29 cellular contexts compared by ENCODE assay signal in the genomic region with DNA sequence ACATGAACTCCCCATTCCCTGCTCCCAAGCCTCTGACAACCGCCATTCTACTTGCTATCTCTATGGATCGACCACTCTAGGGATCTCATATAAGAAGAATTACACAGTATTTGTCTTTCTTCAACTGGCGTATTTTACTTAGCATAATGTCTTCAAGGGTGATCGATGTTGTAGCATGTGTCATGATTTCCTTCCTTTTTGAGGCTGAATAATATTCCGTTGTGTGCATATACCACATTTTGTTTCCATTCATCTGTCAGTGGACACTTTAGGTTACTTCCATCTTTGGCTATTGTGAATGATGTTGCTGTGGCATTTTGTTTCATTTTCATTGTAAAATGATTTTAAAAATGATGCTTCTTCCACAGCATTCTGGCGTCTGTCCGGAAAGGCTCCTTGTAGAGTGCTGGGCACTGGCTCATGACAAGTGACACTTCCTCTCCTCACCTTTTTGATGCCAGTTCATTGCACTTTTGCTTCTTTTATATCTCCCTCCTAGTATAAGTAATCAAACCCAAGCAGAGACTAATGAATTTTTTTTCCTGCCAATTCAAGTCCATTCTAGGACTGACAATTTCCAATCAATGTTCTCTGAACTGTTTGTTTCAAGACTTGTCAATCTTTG.
"Had no signal": no experiment of that assay in that cellular context is flagged by ENCODE, and none has a peak within 500 bp of the region (broad histone marks: within the 10 kb centered on the region; RNA-seq: fewer than 3 reads in every experiment).

No MANE protein-coding gene starts in this region.

- H3K27ac Mint-ChIP-seq: activated CD4-positive, alpha-beta memory T cell treated with anti-CD3 and anti-CD28 coated beads for 36 hours; activated CD4-positive, alpha-beta T cell treated with anti-CD3 and anti-CD28 coated beads for 36 hours; activated CD4-positive, alpha-beta T cell treated with anti-CD3 and anti-CD28 coated beads, Interleukin-2, amount 10 ng/mL, durations not matched to agents 7 days and 5 days; activated naive CD4-positive, alpha-beta T cell treated with anti-CD3 and anti-CD28 coated beads for 36 hours; activated naive CD4-positive, alpha-beta T cell treated with anti-CD3 and anti-CD28 coated beads, Interleukin-2, amount 50 U/mL, for 72 hours; activated T-helper 1 cell treated with anti-CD3 and anti-CD28 coated beads, Interleukin-12 subunit alpha, Interleukin-12 subunit beta, Interleukin-2, Interleukin-4 antibody, amounts not matched to agents 30 ng/mL and 10 ng/mL and 1 ng/mL, durations not matched to agents 14 hours and 24 hours and 36 hours; T-cell had no signal

- H3K4me2 ChIP-seq: KMS-11 had no signal

- H3K4me1 Mint-ChIP-seq: activated CD4-positive, alpha-beta T cell treated with anti-CD3 and anti-CD28 coated beads for 36 hours; activated CD4-positive, alpha-beta T cell treated with anti-CD3 and anti-CD28 coated beads, Interleukin-2, amount 10 ng/mL, durations not matched to agents 7 days and 5 days; T-cell had no signal

- ATAC-seq: activated CD4-positive, alpha-beta T cell treated with anti-CD3 and anti-CD28 coated beads for 36 hours; activated CD4-positive, CD25-positive, alpha-beta regulatory T cell treated with anti-CD3 and anti-CD28 coated beads, Interleukin-2, amount 50 U/mL, for 24 hours; activated naive CD4-positive, alpha-beta T cell treated with anti-CD3 and anti-CD28 coated beads, Interleukin-2, amount 50 U/mL, for 72 hours; activated T-cell treated with anti-CD3 and anti-CD28 coated beads, Interleukin-2, amount 50 U/mL, for 4 hours; body of pancreas; PC-3; T-cell had no signal

- H3K9me3 ChIP-seq: adrenal gland, body of pancreas, breast epithelium, Peyer's patch, SJSA1, SK-N-SH had no signal

- H3K27me3 ChIP-seq: adrenal gland, body of pancreas, breast epithelium, Peyer's patch, SJSA1 had no signal

- H3K4me3 ChIP-seq: adrenal gland, body of pancreas, breast epithelium, Peyer's patch, SJSA1 had no signal

- H3K9ac ChIP-seq: KMS-11, SK-N-SH had no signal

- H3K36me3 ChIP-seq: adrenal gland, breast epithelium, Peyer's patch, SJSA1 had no signal

- H3K36me3 Mint-ChIP-seq: activated CD4-positive, alpha-beta memory T cell treated with anti-CD3 and anti-CD28 coated beads for 36 hours; activated naive CD4-positive, alpha-beta T cell treated with anti-CD3 and anti-CD28 coated beads, Interleukin-2, amount 50 U/mL, for 72 hours; T-cell had no signal

- H3K4me3 Mint-ChIP-seq: activated CD4-positive, alpha-beta memory T cell treated with anti-CD3 and anti-CD28 coated beads for 36 hours; activated CD4-positive, alpha-beta T cell treated with anti-CD3 and anti-CD28 coated beads for 36 hours; activated CD4-positive, alpha-beta T cell treated with anti-CD3 and anti-CD28 coated beads, Interleukin-2, amount 10 ng/mL, durations not matched to agents 7 days and 5 days; activated naive CD4-positive, alpha-beta T cell treated with anti-CD3 and anti-CD28 coated beads for 36 hours; activated T-cell treated with anti-CD3 and anti-CD28 coated beads, Interleukin-2, amount 50 U/mL, for 4 hours; activated T-helper 1 cell treated with anti-CD3 and anti-CD28 coated beads, Interleukin-12 subunit alpha, Interleukin-12 subunit beta, Interleukin-2, Interleukin-4 antibody, amounts not matched to agents 30 ng/mL and 10 ng/mL and 1 ng/mL, durations not matched to agents 14 hours and 24 hours and 36 hours; T-cell had no signal

- DNase-seq: activated CD4-positive, alpha-beta memory T cell treated with anti-CD3 and anti-CD28 coated beads for 36 hours; activated CD4-positive, alpha-beta T cell treated with anti-CD3 and anti-CD28 coated beads for 36 hours; activated CD4-positive, alpha-beta T cell treated with anti-CD3 and anti-CD28 coated beads, Interleukin-2, amount 10 ng/mL, durations not matched to agents 7 days and 5 days; activated CD8-positive, alpha-beta memory T cell treated with anti-CD3 and anti-CD28 coated beads, Interleukin-2, amount 50 U/mL, for 4 hours; activated gamma-delta T cell treated with Interleukin-2 at 50 U/mL for 16 hours; activated naive CD4-positive, alpha-beta T cell treated with anti-CD3 and anti-CD28 coated beads for 36 hours; activated T-cell treated with anti-CD3 and anti-CD28 coated beads for 4 hours; activated T-cell treated with anti-CD3 and anti-CD28 coated beads, Interleukin-2, amount 50 U/mL, for 4 hours; body of pancreas; NCI-H1105; NCI-H1417 treated with DMSO at 0.1 percent for 48 hours; NCI-H187 treated with DMSO at 0.1 percent for 48 hours; NCI-H2081; NCI-H2171 treated with DMSO at 0.1 percent for 48 hours; NCI-H2227 treated with DMSO at 0.1 percent for 48 hours; NK-92 treated with Interleukin-12 subunit alpha and Interleukin-12 subunit beta, amount 100 ng/mL, for 24 hours; PC-3; Peyer's patch; RPMI8226; SHP77 treated with DMSO at 0.1 percent for 48 hours; SK-N-SH; T-cell had no signal

- H3K27ac ChIP-seq: adrenal gland, body of pancreas, breast epithelium, KMS-11, Peyer's patch, SJSA1 had no signal

- H3K9me3 Mint-ChIP-seq: activated CD4-positive, alpha-beta memory T cell treated with anti-CD3 and anti-CD28 coated beads for 36 hours; activated CD4-positive, alpha-beta T cell treated with anti-CD3 and anti-CD28 coated beads, Interleukin-2, amount 10 ng/mL, durations not matched to agents 7 days and 5 days; activated naive CD4-positive, alpha-beta T cell treated with anti-CD3 and anti-CD28 coated beads for 36 hours; activated naive CD4-positive, alpha-beta T cell treated with anti-CD3 and anti-CD28 coated beads, Interleukin-2, amount 50 U/mL, for 72 hours; activated T-cell treated with anti-CD3 and anti-CD28 coated beads, Interleukin-2, amount 50 U/mL, for 4 hours; activated T-helper 1 cell treated with anti-CD3 and anti-CD28 coated beads, Interleukin-12 subunit alpha, Interleukin-12 subunit beta, Interleukin-2, Interleukin-4 antibody, amounts not matched to agents 30 ng/mL and 10 ng/mL and 1 ng/mL, durations not matched to agents 14 hours and 24 hours and 36 hours; T-cell had no signal

- H3K4me1 ChIP-seq: Peyer's patch had no signal
